In the genomic region with DNA sequence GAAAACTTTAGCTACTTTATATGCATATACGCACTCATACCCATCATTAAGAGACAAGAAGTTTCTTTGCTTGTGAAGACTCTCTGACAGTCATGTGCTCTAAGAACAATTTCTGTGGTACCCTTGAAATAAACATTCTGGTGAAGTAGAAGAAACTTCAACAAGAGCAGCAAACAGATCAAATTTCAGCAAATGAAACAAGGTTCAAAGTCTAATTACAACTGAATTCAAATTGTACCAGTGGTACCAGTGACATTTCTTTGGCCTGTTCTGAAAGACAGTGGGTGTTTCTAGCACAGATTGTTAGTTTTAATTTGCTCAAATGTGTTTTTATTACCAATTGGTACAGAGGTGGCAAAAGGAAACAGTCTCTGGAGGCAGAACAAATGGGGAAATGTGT, we compare ENCODE assay signal across 18 cellular contexts.
"Had no signal": no experiment of that assay in that cellular context is flagged by ENCODE, and none has a peak within 500 bp of the region (broad histone marks: within the 10 kb centered on the region; RNA-seq: fewer than 3 reads in every experiment).

No MANE protein-coding gene starts in this region.

- H3K27me3 Mint-ChIP-seq: activated CD4-positive, alpha-beta memory T cell treated with anti-CD3 and anti-CD28 coated beads for 36 hours; activated naive CD8-positive, alpha-beta T cell treated with anti-CD3 and anti-CD28 coated beads, Interleukin-2, amount 50 U/mL, for 24 hours had no signal

- H3K4me3 Mint-ChIP-seq: activated CD4-positive, alpha-beta memory T cell treated with anti-CD3 and anti-CD28 coated beads for 36 hours; activated naive CD8-positive, alpha-beta T cell treated with anti-CD3 and anti-CD28 coated beads, Interleukin-2, amount 50 U/mL, for 24 hours; activated T-cell treated with anti-CD3 and anti-CD28 coated beads, Interleukin-2, amount 50 U/mL, for 72 hours; neural crest cell had no signal

- H3K27ac Mint-ChIP-seq: activated CD4-positive, alpha-beta memory T cell treated with anti-CD3 and anti-CD28 coated beads for 36 hours; activated naive CD8-positive, alpha-beta T cell treated with anti-CD3 and anti-CD28 coated beads, Interleukin-2, amount 50 U/mL, for 24 hours; activated T-cell treated with anti-CD3 and anti-CD28 coated beads, Interleukin-2, amount 50 U/mL, for 72 hours had no signal

- H3K9me3 ChIP-seq: gastrocnemius medialis, right atrium auricular region, tibial nerve had no signal

- H3K9me3 Mint-ChIP-seq: activated CD4-positive, alpha-beta memory T cell treated with anti-CD3 and anti-CD28 coated beads for 36 hours; activated naive CD8-positive, alpha-beta T cell treated with anti-CD3 and anti-CD28 coated beads, Interleukin-2, amount 50 U/mL, for 24 hours; neural crest cell had no signal

- H3K4me3 ChIP-seq: coronary artery, gastrocnemius medialis, heart right ventricle, right atrium auricular region, tibial nerve had no signal

- H3K27me3 ChIP-seq: gastrocnemius medialis, heart right ventricle, right atrium auricular region, tibial nerve had no signal

- H3K36me3 Mint-ChIP-seq: activated CD4-positive, alpha-beta memory T cell treated with anti-CD3 and anti-CD28 coated beads for 36 hours had no signal

- DNase-seq: activated CD4-positive, alpha-beta memory T cell treated with anti-CD3 and anti-CD28 coated beads for 36 hours; activated CD4-positive, alpha-beta T cell treated with anti-CD3 and anti-CD28 coated beads for 1 hour; activated CD8-positive, alpha-beta memory T cell treated with anti-CD3 and anti-CD28 coated beads, Interleukin-2, amount 50 U/mL, for 4 hours; activated gamma-delta T cell treated with Interleukin-2 at 50 U/mL for 16 hours; activated naive CD8-positive, alpha-beta T cell treated with anti-CD3 and anti-CD28 coated beads, Interleukin-2, amount 50 U/mL, for 24 hours; activated T-cell treated with anti-CD3 and anti-CD28 coated beads, Interleukin-2, amount 50 U/mL, for 72 hours; effector CD4-positive, alpha-beta T cell; gastrocnemius medialis; heart right ventricle; left ventricle myocardium superior; small intestine; T-helper 9 cell had no signal

- FAIRE-seq: endothelial cell of umbilical vein, keratinocyte, small intestine had no signal

- H3K4me1 Mint-ChIP-seq: activated naive CD8-positive, alpha-beta T cell treated with anti-CD3 and anti-CD28 coated beads, Interleukin-2, amount 50 U/mL, for 24 hours; neural crest cell had no signal

- H3K4me1 ChIP-seq: gastrocnemius medialis, heart right ventricle, right atrium auricular region, tibial nerve had no signal

- ATAC-seq: activated naive CD8-positive, alpha-beta T cell treated with anti-CD3 and anti-CD28 coated beads, Interleukin-2, amount 50 U/mL, for 24 hours; activated T-cell treated with anti-CD3 and anti-CD28 coated beads, Interleukin-2, amount 50 U/mL, for 72 hours; gastrocnemius medialis; heart right ventricle; left ventricle myocardium superior had no signal

- H3K27ac ChIP-seq: coronary artery, gastrocnemius medialis, heart right ventricle, right atrium auricular region, tibial nerve had no signal

- H3K36me3 ChIP-seq: gastrocnemius medialis, heart right ventricle, right atrium auricular region, tibial nerve had no signal
